2 cellular contexts compared by ENCODE assay signal in genomic region chr11:6523253-6523652, GRCh38.
A peak's percentile ranks its signal among the peaks of the same experiment; 100 is the strongest.
TF ChIP-seq lines count a peak whose summit lies in the region.

No MANE protein-coding gene starts in this region.

TF ChIP-seq in A549, 52 proteins besides CTCF, POLR2A, EP300 and RAD21:
- TF ChIP-seq FOSL2 (IDR thresholded peaks at IDR 0.05): no peak
- TF ChIP-seq FOSL2 (CRISPR knock-in tag; IDR thresholded peaks at IDR 0.05): peak; percentile 44; the same call in 1 of the 2 replicates
- TF ChIP-seq BCL3 (IDR thresholded peaks at IDR 0.05): no peak

TF ChIP-seq in HCT116, 20 proteins besides CTCF, POLR2A, EP300 and RAD21:
- TF ChIP-seq SIN3A (IDR thresholded peaks at IDR 0.05; ENCODE audit: low read depth) (no peak), FOSL1 (IDR thresholded peaks at IDR 0.05; ENCODE audit: low read depth) (peak; percentile 14; the same call in 1 of the 2 replicates), ATF3 (IDR thresholded peaks at IDR 0.05) (no peak), JUND (IDR thresholded peaks at IDR 0.05) (0 out of 2 replicates have a peak, but pooled peaks have one; percentile 40)
